Comparison of ENCODE assay signal across 8 cellular contexts in the genomic region with DNA sequence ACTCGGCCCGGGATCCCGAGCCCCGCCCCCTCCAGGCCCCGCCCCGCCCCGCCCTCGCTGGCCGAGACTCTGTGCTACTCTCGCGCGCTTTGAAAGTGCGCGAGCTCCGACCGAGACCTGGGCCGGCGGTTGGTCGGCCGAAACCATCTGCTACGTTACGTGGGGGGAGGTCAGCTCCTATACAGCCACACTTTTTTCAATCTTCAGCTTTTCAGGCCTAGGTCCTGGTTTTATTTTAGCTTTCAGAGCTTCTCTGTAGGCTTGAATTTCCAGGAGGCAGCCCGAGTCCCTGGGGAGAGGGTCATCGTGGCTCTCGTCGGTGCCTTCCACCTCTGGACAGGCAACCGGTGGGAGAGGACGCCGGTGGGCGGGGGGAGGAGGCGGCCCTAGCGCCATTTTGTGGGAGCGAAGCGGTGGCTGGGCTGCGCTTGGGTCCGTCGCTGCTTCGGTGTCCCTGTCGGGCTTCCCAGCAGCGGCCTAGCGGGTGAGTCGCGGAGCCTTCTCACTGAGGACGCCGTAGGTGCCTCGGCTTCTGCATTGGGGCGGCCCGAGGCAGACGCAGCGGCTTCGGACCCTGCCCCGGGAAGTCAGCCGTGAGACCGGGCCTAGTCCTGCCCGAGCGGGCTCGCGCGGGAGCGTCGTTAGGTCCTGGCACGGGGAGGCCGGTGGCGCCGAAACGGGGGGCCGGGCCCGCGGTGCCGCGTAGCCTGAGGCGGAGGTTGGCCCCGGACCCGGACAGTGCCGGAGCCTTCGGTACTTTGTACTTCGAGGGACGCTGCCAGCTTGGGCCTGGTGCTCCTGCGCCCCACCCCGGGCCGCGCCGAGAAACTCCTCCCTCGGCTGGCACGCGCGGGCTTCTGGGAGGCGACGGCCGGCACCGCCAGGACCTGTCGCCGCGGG. TPM values are rescaled to one million over a fixed set of nuclear protein-coding genes. Genes with fewer than 3 reads are reported as not detected.
DNase-seq lines count a peak whose midpoint lies in the region; ATAC-seq and TF ChIP-seq lines count a peak whose summit lies in the region.

A gene (plus strand): TSS at position 395 of the 900 bp plus-strand sequence. CDS start 1,074 bp downstream, outside the sequence.

- no peaks in the 10 kb centered on the region for H3K9me3 ChIP-seq in left lung

- H3K4me1 ChIP-seq in left lung = peaks cover 12 to 43% of the 10 kb centered on the region in 2 donors

- TF ChIP-seq CTCF in left lung (IDR thresholded peaks at IDR 0.05) = no peak

- H3K36me3 ChIP-seq in left lung = peaks cover 0 to 41% of the 10 kb centered on the region in 2 donors

- intact Hi-C loops in left lung (cut with DNase I) = no loop called here

- peak within 1 kb of the TSS; percentile 94 for H3K4me3 ChIP-seq in left lung

- DNase-seq in C1 segment of cervical spinal cord (lab: John Stamatoyannopoulos, UW) (peak; percentile 44 to 99 (median 94)), NCI-H526 treated with DMSO at 0.1 percent for 48 hours (lab: John Stamatoyannopoulos, UW) (peak; percentile 82), dedifferentiated amniotic fluid mesenchymal stem cell (ENCODE audit: extremely low spot score) (peak; percentile 83), left lung (peak; percentile 89 to 96)
- peak; percentile 89 for DNase-seq in activated CD4-positive, alpha-beta T cell treated with anti-CD3 and anti-CD28 coated beads, Interleukin-2, amount 50 U/mL, for 1 hour
- peak; percentile 85 for DNase-seq in stimulated activated CD4-positive, alpha-beta T cell treated with anti-CD3 and anti-CD28 coated beads, Interleukin-2, amount 100 ng/mL, for 4 hours (ENCODE audit: low read depth)

- ATAC-seq in GM19351 (IDR thresholded peaks at IDR 0.05; ENCODE audit: unreplicated experiment) (peak; percentile 80), HG03520 (IDR thresholded peaks at IDR 0.05; ENCODE audit: unreplicated experiment) (peak; percentile 84), left lung (peak; percentile 96)

- H3K27me3 ChIP-seq in left lung = no peaks in the 10 kb centered on the region

- H3K27ac ChIP-seq in left lung = peak within 1 kb of the TSS; percentile 91 to 93

RNA-seq across cellular contexts. Expression of the gene that starts here (rescaled TPM):
- 100 to 1,000 TPM; 119 to 126 TPM for total RNA-seq in left lung

Comparison
In these comparisons a context has a peak if more than half of its experiments do, and no peak if none do; other contexts are left out.
1. Peak in every context shown above with its lines: DNase-seq, ATAC-seq, H3K4me3 ChIP-seq and H3K27ac ChIP-seq.